8 cellular contexts compared by ENCODE assay signal in genomic region chr16:31333686-31334649, GRCh38.
DNase-seq lines count a peak whose midpoint lies in the region; ATAC-seq and TF ChIP-seq lines count a peak whose summit lies in the region.

No MANE protein-coding gene starts in this region.

- peaks cover 5% of the 10 kb centered on the region for H3K36me3 Mint-ChIP-seq in stimulated activated memory B cell treated with anti-CD40 and anti-IgM and Interleukin-4, amounts not matched to agents 10 μg/mL and 1 μg/mL and 100 μg/mL, for 72 hours

- H3K27ac Mint-ChIP-seq in stimulated activated memory B cell treated with anti-CD40 and anti-IgM and Interleukin-4, amounts not matched to agents 10 μg/mL and 1 μg/mL and 100 μg/mL, for 72 hours = peak overlapping the region; percentile 74

- DNase-seq in activated effector memory CD4-positive, alpha-beta T cell treated with anti-CD3 and anti-CD28 coated beads, Interleukin-2, amount 50 U/mL, for 16 hours = peak; percentile 67
- DNase-seq in activated effector memory CD4-positive, alpha-beta T cell treated with Interleukin-2 at 50 U/mL for 16 hours = no peak
- DNase-seq in SKM-1 treated with dmso at 0.1 percent for 144 hours (lab: John Stamatoyannopoulos, UW; ENCODE audit: unreplicated experiment) (peak; percentile 47), foreskin fibroblast (peak; percentile 4 to 22), medulla oblongata (ENCODE audit: extremely low spot score) (no peak)

- no peaks in the 10 kb centered on the region for H3K9me3 Mint-ChIP-seq in stimulated activated memory B cell treated with anti-CD40 and anti-IgM and Interleukin-4, amounts not matched to agents 10 μg/mL and 1 μg/mL and 100 μg/mL, for 72 hours

- peaks cover 42% of the 10 kb centered on the region for H3K4me1 Mint-ChIP-seq in stimulated activated memory B cell treated with anti-CD40 and anti-IgM and Interleukin-4, amounts not matched to agents 10 μg/mL and 1 μg/mL and 100 μg/mL, for 72 hours

- H3K27me3 Mint-ChIP-seq in stimulated activated memory B cell treated with anti-CD40 and anti-IgM and Interleukin-4, amounts not matched to agents 10 μg/mL and 1 μg/mL and 100 μg/mL, for 72 hours = no peaks in the 10 kb centered on the region

- H3K4me3 Mint-ChIP-seq in stimulated activated memory B cell treated with anti-CD40 and anti-IgM and Interleukin-4, amounts not matched to agents 10 μg/mL and 1 μg/mL and 100 μg/mL, for 72 hours = no peak overlapping the region

- no peak for TF ChIP-seq CTCF in foreskin fibroblast (IDR thresholded peaks at IDR 0.05; ENCODE audit: low read depth, low read length)

- ATAC-seq in HG03432 (IDR thresholded peaks at IDR 0.05; ENCODE audit: unreplicated experiment) (peak; percentile 72), HG03045 (IDR thresholded peaks at IDR 0.05; ENCODE audit: unreplicated experiment) (no peak)
- peak; percentile 87 for ATAC-seq in stimulated activated memory B cell treated with anti-CD40 and anti-IgM and Interleukin-4, amounts not matched to agents 10 μg/mL and 1 μg/mL and 100 μg/mL, for 72 hours

- no peak overlapping the region for H3K4me3 ChIP-seq in foreskin fibroblast (ENCODE audit: low read depth in 1 of 2, low read length in 2 of 2)

Comparison
In these comparisons a context has a peak if more than half of its experiments do, and no peak if none do; other contexts are left out.
1. DNase-seq: peak in activated effector memory CD4-positive, alpha-beta T cell treated with anti-CD3 and anti-CD28 coated beads, Interleukin-2, amount 50 U/mL, for 16 hours (single experiment), SKM-1 treated with dmso at 0.1 percent for 144 hours (single experiment) and foreskin fibroblast (2 of 2); none in activated effector memory CD4-positive, alpha-beta T cell treated with Interleukin-2 at 50 U/mL for 16 hours (single experiment) and medulla oblongata (single experiment).